ENCODE assay signal across 25 cellular contexts in the genomic region with DNA sequence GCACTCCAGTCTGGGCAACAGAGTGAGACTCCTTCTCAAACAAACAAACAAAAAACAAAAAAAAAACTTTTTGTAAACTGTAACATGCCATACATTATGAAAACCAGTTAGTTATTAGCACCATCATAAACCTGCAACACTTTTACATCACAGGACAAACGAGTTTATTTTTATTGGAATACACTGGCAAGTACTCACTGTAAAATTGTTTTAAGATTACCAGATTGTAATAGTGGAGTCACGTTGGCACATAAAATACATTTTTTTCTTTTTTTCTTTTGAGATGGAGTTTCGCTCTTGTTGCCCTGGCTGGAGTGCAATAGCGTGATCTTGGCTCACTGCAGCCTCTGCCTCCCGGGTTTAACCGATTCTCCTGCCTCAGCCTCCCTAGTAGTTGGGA.
"Had no signal": no experiment of that assay in that cellular context is flagged by ENCODE, and none has a peak within 500 bp of the region (broad histone marks: within the 10 kb centered on the region; RNA-seq: fewer than 3 reads in every experiment).

No MANE protein-coding gene starts in this region.

- H3K27me3 Mint-ChIP-seq: naive B cell; stimulated activated naive B cell treated with anti-CD40 and anti-IgM and Interleukin-4, amounts not matched to agents 10 μg/mL and 1 μg/mL and 100 μg/mL, for 72 hours had no signal

- DNase-seq: islet precursor cell; left ventricle myocardium inferior; mesendoderm; naive B cell; natural killer cell; nucleus accumbens; pancreas; posterior cingulate gyrus; retina; right cardiac atrium; stimulated activated CD4-positive, alpha-beta T cell treated with anti-CD3 and anti-CD28 coated beads, Interleukin-12 subunit alpha, Interleukin-12 subunit beta, amount 100 ng/mL, for 4 hours; stimulated activated CD4-positive, alpha-beta T cell treated with anti-CD3 and anti-CD28 coated beads, Interleukin-15, amount 100 ng/mL, for 24 hours; stimulated activated CD4-positive, alpha-beta T cell treated with anti-CD3 and anti-CD28 coated beads, Interleukin-2, amount 100 ng/mL, for 24 hours; stimulated activated CD4-positive, alpha-beta T cell treated with anti-CD3 and anti-CD28 coated beads, Interleukin-4, amount 100 ng/mL, for 1 hour; stimulated activated naive B cell treated with anti-CD40 and anti-IgM and Interleukin-4, amounts not matched to agents 10 μg/mL and 1 μg/mL and 100 μg/mL, for 72 hours; stimulated activated naive CD8-positive, alpha-beta T cell treated with anti-CD3 and anti-CD28 coated beads, Interleukin-15, Interleukin-2, amounts not matched to agents 100 U/mL and 50 U/mL, for 24 hours; stomach; testis; thyroid gland; transverse colon; upper lobe of left lung had no signal

- ATAC-seq: natural killer cell; pancreas; right cardiac atrium; sciatic nerve; stimulated activated naive B cell treated with anti-CD40 and anti-IgM and Interleukin-4, amounts not matched to agents 10 μg/mL and 1 μg/mL and 100 μg/mL, for 72 hours; stimulated activated naive CD8-positive, alpha-beta T cell treated with anti-CD3 and anti-CD28 coated beads, Interleukin-15, Interleukin-2, amounts not matched to agents 100 U/mL and 50 U/mL, for 24 hours had no signal

- H3K27ac Mint-ChIP-seq: mesothelial cell of epicardium; naive B cell; natural killer cell; stimulated activated naive B cell treated with anti-CD40 and anti-IgM and Interleukin-4, amounts not matched to agents 10 μg/mL and 1 μg/mL and 100 μg/mL, for 72 hours had no signal

- H3K9me3 Mint-ChIP-seq: mesothelial cell of epicardium; naive B cell; natural killer cell; stimulated activated naive B cell treated with anti-CD40 and anti-IgM and Interleukin-4, amounts not matched to agents 10 μg/mL and 1 μg/mL and 100 μg/mL, for 72 hours had no signal

- H3K4me3 Mint-ChIP-seq: mesothelial cell of epicardium; naive B cell; natural killer cell; stimulated activated naive B cell treated with anti-CD40 and anti-IgM and Interleukin-4, amounts not matched to agents 10 μg/mL and 1 μg/mL and 100 μg/mL, for 72 hours had no signal

- H3K36me3 Mint-ChIP-seq: natural killer cell had no signal

- H3K27ac ChIP-seq: left ventricle myocardium inferior, pancreas, skin epidermis, stomach, testis, thyroid gland, transverse colon, upper lobe of left lung, vagina had no signal

- H3K4me1 Mint-ChIP-seq: mesothelial cell of epicardium, naive B cell had no signal
